Comparison of ENCODE assay signal across 8 cellular contexts in the genomic region with DNA sequence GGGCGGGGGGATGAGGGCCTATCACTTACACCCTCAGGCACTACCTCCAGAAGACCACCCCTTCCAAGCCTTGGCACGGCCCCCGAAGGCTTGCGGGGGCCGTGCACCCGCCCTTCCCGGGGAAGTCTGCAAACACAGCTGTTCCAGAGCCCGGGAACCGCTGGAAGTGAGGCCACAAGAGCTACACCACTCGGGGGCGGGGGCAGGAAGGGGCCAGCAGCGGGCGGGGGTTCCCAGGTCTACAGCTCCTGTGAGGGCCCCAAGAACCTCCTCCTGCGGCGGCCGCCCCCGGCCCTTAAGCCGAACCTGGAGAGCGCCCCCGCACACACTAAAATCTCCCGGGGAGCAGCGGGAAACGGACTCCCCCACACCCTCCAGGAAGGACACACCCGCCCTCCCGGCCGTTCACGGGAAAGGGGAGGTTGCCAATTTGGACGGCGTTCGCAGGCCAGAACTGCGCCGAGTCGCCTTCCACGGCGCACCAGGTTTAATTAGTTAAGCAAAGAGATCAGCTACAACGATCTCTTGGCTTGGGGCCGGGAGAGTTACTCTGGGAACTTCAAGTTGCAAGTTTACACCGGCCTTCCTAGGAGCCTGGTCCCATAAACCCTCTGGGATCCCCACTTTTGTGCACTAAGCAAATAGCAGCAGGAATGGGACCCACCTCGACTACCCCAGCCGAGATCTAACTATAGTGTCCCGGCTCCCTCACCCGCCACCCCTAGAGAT. TPM values are rescaled to one million over a fixed set of nuclear protein-coding genes. Genes with fewer than 3 reads are reported as not detected.
DNase-seq lines count a peak whose midpoint lies in the region; ATAC-seq and TF ChIP-seq lines count a peak whose summit lies in the region.

No MANE protein-coding gene starts in this region.

- no peak for ATAC-seq in HG03095 (IDR thresholded peaks at IDR 0.05; ENCODE audit: unreplicated experiment)
- ATAC-seq in HG03565 (IDR thresholded peaks at IDR 0.05; ENCODE audit: unreplicated experiment) = no peak

- H3K9me3 Mint-ChIP-seq in CD4-positive, alpha-beta memory T cell = peaks cover 0 to 2% (median 0%) of the 10 kb centered on the region in 8 donors

- peak overlapping the region; percentile 77 to 85 (median 82) for H3K4me3 Mint-ChIP-seq in CD4-positive, alpha-beta memory T cell

- TF ChIP-seq CTCF in VCaP (conservative IDR thresholded peaks at IDR 0.05) = no peak
- TF ChIP-seq CTCF in fibroblast of mammary gland (conservative IDR thresholded peaks at IDR 0.05; ENCODE audit: control insufficient read depth, insufficient read depth, low read depth, low read length) = no peak
- no peak for TF ChIP-seq CTCF in neural cell (IDR thresholded peaks at IDR 0.05; ENCODE audit: poor library complexity, severe bottlenecking)

- peaks cover 17% of the 10 kb centered on the region for H3K4me1 ChIP-seq in CD4-positive, alpha-beta memory T cell (ENCODE audit: insufficient read depth, low read length)

- no peaks in the 10 kb centered on the region for H3K9me3 ChIP-seq in CD4-positive, alpha-beta memory T cell (ENCODE audit: control insufficient read depth in 1 of 2, low read length in 2 of 2)
- no peaks in the 10 kb centered on the region for H3K9me3 ChIP-seq in neural cell (ENCODE audit: low read length)

- peaks cover 23% of the 10 kb centered on the region for H3K79me2 ChIP-seq in neural cell (replicated peaks; ENCODE audit: insufficient read depth, low read length)

- peaks cover 36 to 51% of the 10 kb centered on the region in 2 donors for H3K27me3 Mint-ChIP-seq in CD4-positive, alpha-beta memory T cell

- H3K36me3 Mint-ChIP-seq in CD4-positive, alpha-beta memory T cell = no peaks in the 10 kb centered on the region

- H3K9ac ChIP-seq in neural cell (ENCODE audit: low read length) = peak overlapping the region; percentile 61

- H3F3A ChIP-seq in neural cell (ENCODE audit: insufficient read depth, low read length, poor library complexity, severe bottlenecking) = no peaks in the 10 kb centered on the region

- intact Hi-C loops in CD4-positive, alpha-beta memory T cell (cut with micrococcal nuclease) = no loop called here

- no peaks in the 10 kb centered on the region for H4K20me1 ChIP-seq in neural cell (ENCODE audit: insufficient read depth)

- TF ChIP-seq RAD21 in neural cell (conservative IDR thresholded peaks at IDR 0.05) = no peak

- POLR2A ChIA-PET in CD4-positive, alpha-beta memory T cell (lab: Charles Lee; ENCODE audit: partially characterized antibody) = no interaction called here

- TF ChIP-seq EP300 in neural cell (conservative IDR thresholded peaks at IDR 0.05; ENCODE audit: poor library complexity, severe bottlenecking) = no peak

- H3K4me2 ChIP-seq in neural cell (ENCODE audit: low read length) = peak overlapping the region; percentile 73

- CTCF ChIA-PET in CD4-positive, alpha-beta memory T cell (lab: Charles Lee; ENCODE audit: partially characterized antibody) = no interaction called here

- H3K9me2 ChIP-seq in neural cell (ENCODE audit: insufficient read depth, low read length) = no peaks in the 10 kb centered on the region

- H3K36me3 ChIP-seq in CD4-positive, alpha-beta memory T cell (ENCODE audit: insufficient read depth, low read length) = no peaks in the 10 kb centered on the region
- H3K36me3 ChIP-seq in neural cell (ENCODE audit: insufficient read depth, low read length) = no peaks in the 10 kb centered on the region

- no peak overlapping the region for H2AFZ ChIP-seq in neural cell (ENCODE audit: low read depth, low read length)

- peaks cover 4 to 35% (median 21%) of the 10 kb centered on the region in 4 donors for H3K4me1 Mint-ChIP-seq in CD4-positive, alpha-beta memory T cell

- H3K27me3 ChIP-seq in CD4-positive, alpha-beta memory T cell (ENCODE audit: insufficient read depth, low read length) = peaks cover 11% of the 10 kb centered on the region
- peaks cover 38% of the 10 kb centered on the region for H3K27me3 ChIP-seq in neural cell (ENCODE audit: insufficient read depth, low read depth, low read length)

- no peak for DNase-seq in CD4-positive, alpha-beta memory T cell
- DNase-seq in HT-29 (ENCODE audit: low spot score) (peak; percentile 68), fibroblast of mammary gland (ENCODE audit: low read depth) (peak; percentile 67), superior temporal gyrus (ENCODE audit: extremely low spot score) (no peak)

- peak overlapping the region in 2 of 7 donors; percentile 48 to 66 for H3K27ac Mint-ChIP-seq in CD4-positive, alpha-beta memory T cell

- no peak overlapping the region for H3K27ac ChIP-seq in CD4-positive, alpha-beta memory T cell (ENCODE audit: low read depth, low read length)
- H3K27ac ChIP-seq in VCaP = peak overlapping the region; percentile 93
- H3K27ac ChIP-seq in neural cell (ENCODE audit: low read length) = no peak overlapping the region

- H3K4me3 ChIP-seq in CD4-positive, alpha-beta memory T cell (ENCODE audit: low read length in 2 of 2) = peak overlapping the region; percentile 36 to 38
- H3K4me3 ChIP-seq in fibroblast of mammary gland (ENCODE audit: control insufficient read depth, low read depth, low read length) (peak overlapping the region; percentile 60), neural cell (ENCODE audit: low read length) (peak overlapping the region; percentile 86)

TF ChIP-seq in neural cell, 6 proteins besides CTCF, POLR2A, EP300 and RAD21:
- TF ChIP-seq SMC3 (conservative IDR thresholded peaks at IDR 0.05; ENCODE audit: poor library complexity) (no peak), POLR2AphosphoS5 (IDR thresholded peaks at IDR 0.05) (no peak), MXI1 (conservative IDR thresholded peaks at IDR 0.05; ENCODE audit: poor library complexity, severe bottlenecking) (no peak), EZH2 (IDR thresholded peaks at IDR 0.05; ENCODE audit: borderline replicate concordance, insufficient read depth, low read length, poor library complexity, severe bottlenecking) (no peak), TAF1 (IDR thresholded peaks at IDR 0.05; ENCODE audit: low read depth) (no peak)
- TF ChIP-seq, protein P1, sequence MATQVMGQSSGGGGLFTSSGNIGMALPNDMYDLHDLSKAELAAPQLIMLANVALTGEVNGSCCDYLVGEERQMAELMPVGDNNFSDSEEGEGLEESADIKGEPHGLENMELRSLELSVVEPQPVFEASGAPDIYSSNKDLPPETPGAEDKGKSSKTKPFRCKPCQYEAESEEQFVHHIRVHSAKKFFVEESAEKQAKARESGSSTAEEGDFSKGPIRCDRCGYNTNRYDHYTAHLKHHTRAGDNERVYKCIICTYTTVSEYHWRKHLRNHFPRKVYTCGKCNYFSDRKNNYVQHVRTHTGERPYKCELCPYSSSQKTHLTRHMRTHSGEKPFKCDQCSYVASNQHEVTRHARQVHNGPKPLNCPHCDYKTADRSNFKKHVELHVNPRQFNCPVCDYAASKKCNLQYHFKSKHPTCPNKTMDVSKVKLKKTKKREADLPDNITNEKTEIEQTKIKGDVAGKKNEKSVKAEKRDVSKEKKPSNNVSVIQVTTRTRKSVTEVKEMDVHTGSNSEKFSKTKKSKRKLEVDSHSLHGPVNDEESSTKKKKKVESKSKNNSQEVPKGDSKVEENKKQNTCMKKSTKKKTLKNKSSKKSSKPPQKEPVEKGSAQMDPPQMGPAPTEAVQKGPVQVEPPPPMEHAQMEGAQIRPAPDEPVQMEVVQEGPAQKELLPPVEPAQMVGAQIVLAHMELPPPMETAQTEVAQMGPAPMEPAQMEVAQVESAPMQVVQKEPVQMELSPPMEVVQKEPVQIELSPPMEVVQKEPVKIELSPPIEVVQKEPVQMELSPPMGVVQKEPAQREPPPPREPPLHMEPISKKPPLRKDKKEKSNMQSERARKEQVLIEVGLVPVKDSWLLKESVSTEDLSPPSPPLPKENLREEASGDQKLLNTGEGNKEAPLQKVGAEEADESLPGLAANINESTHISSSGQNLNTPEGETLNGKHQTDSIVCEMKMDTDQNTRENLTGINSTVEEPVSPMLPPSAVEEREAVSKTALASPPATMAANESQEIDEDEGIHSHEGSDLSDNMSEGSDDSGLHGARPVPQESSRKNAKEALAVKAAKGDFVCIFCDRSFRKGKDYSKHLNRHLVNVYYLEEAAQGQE (IDR thresholded peaks at IDR 0.05; ENCODE audit: borderline replicate concordance) = no peak

RNA-seq across cellular contexts. Expression of a gene that starts 1.8 kb away (rescaled TPM):
- under 1 TPM; 0.29 to 0.61 TPM for total RNA-seq in CD4-positive, alpha-beta memory T cell
- 1 to 10 TPM in 1 of 2 donors, under 1 TPM in 1; 0.04 to 1.9 TPM for polyA plus RNA-seq in CD4-positive, alpha-beta memory T cell
- 13.9 and 15.5 TPM in 2 replicates for total RNA-seq in HT-29 (2014; rRNA removed; shearing (Covaris generic))
- 9.0 and 10.2 TPM in 2 replicates for polyA plus RNA-seq in neural cell
- polyA minus RNA-seq in neural cell = 19.9 and 23.1 TPM in 2 replicates

Comparison
In these comparisons a context has a peak if more than half of its experiments do, and no peak if none do; other contexts are left out.
1. DNase-seq: peak in HT-29 (single experiment) and fibroblast of mammary gland (single experiment); none in CD4-positive, alpha-beta memory T cell (0 of 5) and superior temporal gyrus (single experiment).
2. Peak in every context shown above with its lines, with median percentiles within 50 percentile points of each other: H3K4me3 ChIP-seq.